In the genomic region with DNA sequence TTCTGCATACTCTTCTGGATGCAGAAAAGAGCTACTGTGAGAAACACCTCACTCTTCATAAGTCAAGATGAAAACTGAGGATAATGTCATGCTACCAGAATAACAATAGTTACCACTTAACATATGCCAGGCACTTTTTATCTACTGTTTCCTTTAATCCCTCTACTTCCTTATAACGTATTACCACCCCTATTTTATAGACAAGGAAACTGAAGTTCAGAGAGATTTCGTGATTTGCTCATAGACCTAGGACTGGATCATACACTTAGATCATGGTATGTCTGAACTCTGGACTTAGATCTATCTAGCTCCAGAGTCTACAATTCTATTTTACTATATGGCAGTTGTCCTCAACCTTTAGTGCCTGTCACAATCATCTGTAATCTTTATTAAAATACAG, we compare ENCODE assay signal across 19 cellular contexts.
"Had no signal": no experiment of that assay in that cellular context is flagged by ENCODE, and none has a peak within 500 bp of the region (broad histone marks: within the 10 kb centered on the region; RNA-seq: fewer than 3 reads in every experiment).

No MANE protein-coding gene starts in this region.

- H3K4me1 ChIP-seq: sigmoid colon had no signal

- H3K27ac ChIP-seq: gastroesophageal sphincter, ovary, sigmoid colon, SK-N-MC, testis had no signal

- H3K27me3 ChIP-seq: gastroesophageal sphincter, sigmoid colon, testis had no signal

- H3K27ac Mint-ChIP-seq: activated CD4-positive, alpha-beta T cell treated with anti-CD3 and anti-CD28 coated beads, Interleukin-2, amount 10 ng/mL, durations not matched to agents 24 days and 14 days; activated naive CD8-positive, alpha-beta T cell treated with anti-CD3 and anti-CD28 coated beads, Interleukin-2, amount 10 ng/mL, durations not matched to agents 7 days and 5 days; activated T-helper 1 cell treated with anti-CD3 and anti-CD28 coated beads, Interleukin-12 subunit alpha, Interleukin-12 subunit beta, Interleukin-2, Interleukin-4 antibody, amounts not matched to agents 30 ng/mL and 10 ng/mL and 1 ng/mL, durations not matched to agents 14 hours and 24 hours and 36 hours; dendritic cell treated with granulocyte-macrophage colony-stimulating factor and Interleukin-4, amounts not matched to agents 40 ng/mL and 50 ng/mL, for 4 days; stimulated activated naive CD8-positive, alpha-beta T cell treated with anti-CD3 and anti-CD28 coated beads, Interleukin-15, amount 100 ng/mL, for 72 hours; WTC11 had no signal

- H3K27me3 Mint-ChIP-seq: activated CD4-positive, alpha-beta T cell treated with anti-CD3 and anti-CD28 coated beads, Interleukin-2, amount 10 ng/mL, durations not matched to agents 24 days and 14 days; activated naive CD8-positive, alpha-beta T cell treated with anti-CD3 and anti-CD28 coated beads, Interleukin-2, amount 10 ng/mL, durations not matched to agents 7 days and 5 days; brain; central memory CD8-positive, alpha-beta T cell; dendritic cell treated with granulocyte-macrophage colony-stimulating factor and Interleukin-4, amounts not matched to agents 40 ng/mL and 50 ng/mL, for 4 days; stimulated activated naive CD8-positive, alpha-beta T cell treated with anti-CD3 and anti-CD28 coated beads, Interleukin-15, amount 100 ng/mL, for 72 hours had no signal

- H3K4me3 ChIP-seq: gastroesophageal sphincter, ovary, sigmoid colon, SK-N-MC, testis had no signal

- ATAC-seq: gastroesophageal sphincter; left lobe of liver; stimulated activated naive CD8-positive, alpha-beta T cell treated with anti-CD3 and anti-CD28 coated beads, Interleukin-15, amount 100 ng/mL, for 72 hours; WTC11 had no signal

- H3K9me3 Mint-ChIP-seq: activated CD4-positive, alpha-beta T cell treated with anti-CD3 and anti-CD28 coated beads, Interleukin-2, amount 10 ng/mL, durations not matched to agents 24 days and 14 days; activated naive CD8-positive, alpha-beta T cell treated with anti-CD3 and anti-CD28 coated beads, Interleukin-2, amount 10 ng/mL, durations not matched to agents 7 days and 5 days; activated T-helper 1 cell treated with anti-CD3 and anti-CD28 coated beads, Interleukin-12 subunit alpha, Interleukin-12 subunit beta, Interleukin-2, Interleukin-4 antibody, amounts not matched to agents 30 ng/mL and 10 ng/mL and 1 ng/mL, durations not matched to agents 14 hours and 24 hours and 36 hours; brain; central memory CD8-positive, alpha-beta T cell; dendritic cell treated with granulocyte-macrophage colony-stimulating factor and Interleukin-4, amounts not matched to agents 40 ng/mL and 50 ng/mL, for 4 days; stimulated activated naive CD8-positive, alpha-beta T cell treated with anti-CD3 and anti-CD28 coated beads, Interleukin-15, amount 100 ng/mL, for 72 hours; WTC11 had no signal

- H3K36me3 ChIP-seq: gastroesophageal sphincter, ovary, sigmoid colon had no signal

- H3K36me3 Mint-ChIP-seq: WTC11 had no signal

- H3K4me3 Mint-ChIP-seq: activated CD4-positive, alpha-beta T cell treated with anti-CD3 and anti-CD28 coated beads, Interleukin-2, amount 10 ng/mL, durations not matched to agents 24 days and 14 days; activated naive CD8-positive, alpha-beta T cell treated with anti-CD3 and anti-CD28 coated beads, Interleukin-2, amount 10 ng/mL, durations not matched to agents 7 days and 5 days; activated T-helper 1 cell treated with anti-CD3 and anti-CD28 coated beads, Interleukin-12 subunit alpha, Interleukin-12 subunit beta, Interleukin-2, Interleukin-4 antibody, amounts not matched to agents 30 ng/mL and 10 ng/mL and 1 ng/mL, durations not matched to agents 14 hours and 24 hours and 36 hours; brain; central memory CD8-positive, alpha-beta T cell; dendritic cell treated with granulocyte-macrophage colony-stimulating factor and Interleukin-4, amounts not matched to agents 40 ng/mL and 50 ng/mL, for 4 days; stimulated activated naive CD8-positive, alpha-beta T cell treated with anti-CD3 and anti-CD28 coated beads, Interleukin-15, amount 100 ng/mL, for 72 hours; WTC11 had no signal

- DNase-seq: activated CD4-positive, alpha-beta T cell treated with anti-CD3 and anti-CD28 coated beads, Interleukin-2, amount 10 ng/mL, durations not matched to agents 24 days and 14 days; activated naive CD4-positive, alpha-beta T cell; activated naive CD8-positive, alpha-beta T cell treated with anti-CD3 and anti-CD28 coated beads, Interleukin-2, amount 10 ng/mL, durations not matched to agents 7 days and 5 days; erythroblast; islet precursor cell; mammary epithelial cell; ovary; sigmoid colon; stimulated activated CD4-positive, alpha-beta T cell treated with anti-CD3 and anti-CD28 coated beads, Interleukin-1b, Interleukin-23, amount 100 ng/mL, for 48 hours; stimulated activated naive CD8-positive, alpha-beta T cell treated with anti-CD3 and anti-CD28 coated beads, Interleukin-15, amount 100 ng/mL, for 72 hours; testis had no signal

- H3K9me3 ChIP-seq: gastroesophageal sphincter, ovary, sigmoid colon, testis had no signal
